Comparison of ENCODE assay signal across 14 cellular contexts in genomic region chr10:77940225-77940624, GRCh38. TPM values are rescaled to one million over a fixed set of nuclear protein-coding genes. Genes with fewer than 3 reads are reported as not detected.
DNase-seq lines count a peak whose midpoint lies in the region; ATAC-seq, FAIRE-seq and TF ChIP-seq lines count a peak whose summit lies in the region.
"Had no signal": no experiment of that assay in that cellular context is flagged by ENCODE, and none has a peak within 500 bp of the region (broad histone marks: within the 10 kb centered on the region; RNA-seq: fewer than 3 reads in every experiment).

No MANE protein-coding gene starts in this region.

- TF ChIP-seq POLR2A in H1 (IDR thresholded peaks at IDR 0.05; ENCODE audit: control extremely low read depth in 1 of 2, low read depth in 2 of 2, low read length in 2 of 2), result no peak
- no peak for TF ChIP-seq POLR2A in transverse colon (IDR thresholded peaks at IDR 0.05)

- FAIRE-seq in H1 (lab: Jason Lieb, UNC), result no peak
- FAIRE-seq: GM12892 had no signal

- H3K56ac ChIP-seq in H1 (replicated peaks; ENCODE audit: insufficient read length, low read depth, low read length), result no peak overlapping the region

- no peak for DNase-seq in Panc1 (ENCODE audit: low read depth, low spot score)
- no peak for DNase-seq in H1 (ENCODE audit: low read depth in 1 of 2, low spot score in 2 of 2)
- no peak for DNase-seq in mesenchymal stem cell
- DNase-seq in transverse colon, result no peak
- no peak for DNase-seq in activated naive CD4-positive, alpha-beta T cell treated with anti-CD3 and anti-CD28 coated beads, Interleukin-2, amount 50 U/mL, for 16 hours
- no peak for DNase-seq in NOMO-1 treated with dmso at 0.1 percent for 144 hours (lab: John Stamatoyannopoulos, UW; ENCODE audit: unreplicated experiment)
- DNase-seq in activated naive CD4-positive, alpha-beta T cell treated with Interleukin-2 at 50 U/mL for 16 hours, result no peak
- DNase-seq: MM.1S, NCI-H2081 treated with DMSO at 0.1 percent for 48 hours, NCI-H510A treated with DMSO at 0.1 percent for 48 hours had no signal

- 0 out of 2 replicates have a peak overlapping the region, but pooled peaks have one; percentile 72 for H2BK15ac ChIP-seq in H1 (ENCODE audit: low read length)
- H2BK15ac ChIP-seq in mesenchymal stem cell (ENCODE audit: low read depth, poor library complexity, severe bottlenecking), result peak overlapping the region; percentile 15

- H2AFZ ChIP-seq in H1 (ENCODE audit: low read length) (no peak overlapping the region), mesenchymal stem cell (ENCODE audit: low read depth, low read length) (no peak overlapping the region)
- H2AFZ ChIP-seq: GM23248 had no signal

- H3K79me1 ChIP-seq in H1 (ENCODE audit: low read depth, low read length) (no peaks in the 10 kb centered on the region), mesenchymal stem cell (replicated peaks; ENCODE audit: low read length, poor library complexity, severe bottlenecking) (no peaks in the 10 kb centered on the region)

- no peak overlapping the region for H2AK5ac ChIP-seq in H1 (ENCODE audit: low read depth, low read length)
- peak overlapping the region; percentile 75 for H2AK5ac ChIP-seq in mesenchymal stem cell (ENCODE audit: low read length, severe bottlenecking)

- H4K20me1 ChIP-seq in H1 (replicated peaks in 1 of 2; ENCODE audit: control insufficient read depth in 1 of 2, insufficient read depth in 2 of 2, low read length in 2 of 2), result no peaks in the 10 kb centered on the region

- H2BK120ac ChIP-seq in H1 (replicated peaks; ENCODE audit: low read depth, low read length) (no peak overlapping the region), mesenchymal stem cell (ENCODE audit: low read depth, low read length) (no peak overlapping the region)

- H4K91ac ChIP-seq in H1 (replicated peaks; ENCODE audit: insufficient read length, low read length) (no peak overlapping the region), mesenchymal stem cell (ENCODE audit: low read length) (peak overlapping the region; percentile 6)

- H3K4me1 ChIP-seq in Panc1 (ENCODE audit: control insufficient read depth, insufficient read depth, low read length) (peaks cover 34% of the 10 kb centered on the region), H1 (replicated peaks in 1 of 4; ENCODE audit: control insufficient read depth in 3 of 4, insufficient read depth in 4 of 4, low read length in 3 of 4) (peaks cover 0 to 8% (median 2%) of the 10 kb centered on the region in 4 experiments; a peak in 4 of 7 replicates), mesenchymal stem cell (ENCODE audit: control insufficient read depth, insufficient read depth, low read depth, low read length) (peaks cover 25% of the 10 kb centered on the region), transverse colon (peaks cover 0 to 17% (median 11%) of the 10 kb centered on the region in 4 donors)

- no peaks in the 10 kb centered on the region for H3K79me2 ChIP-seq in H1 (ENCODE audit: control insufficient read depth in 1 of 2, insufficient read depth in 2 of 2, low read length in 2 of 2)

- no peak for ATAC-seq in Panc1
- ATAC-seq: HCT116 had no signal

- H3K4ac ChIP-seq in H1 (replicated peaks; ENCODE audit: insufficient read length, low read depth, low read length) (no peak overlapping the region), mesenchymal stem cell (ENCODE audit: low read depth in 1 of 2, low read length in 2 of 2) (peak overlapping the region in 1 of 2 experiments; percentile 20)

- H3K23me2 ChIP-seq in H1 (ENCODE audit: low read depth, low read length), result no peaks in the 10 kb centered on the region; the same call in 1 of the 2 replicates

- H3K9me3 ChIP-seq in Panc1 (ENCODE audit: control insufficient read depth, insufficient read depth, low read depth, low read length), result no peaks in the 10 kb centered on the region
- H3K9me3 ChIP-seq in H1 (ENCODE audit: insufficient read depth in 2 of 2, low read depth in 1 of 2, low read length in 1 of 2), result no peaks in the 10 kb centered on the region
- no peaks in the 10 kb centered on the region for H3K9me3 ChIP-seq in mesenchymal stem cell (ENCODE audit: control insufficient read depth, low read length)
- H3K9me3 ChIP-seq in transverse colon, result no peaks in the 10 kb centered on the region
- H3K9me3 ChIP-seq: SJCRH30 had no signal

- CTCF ChIA-PET in Panc1 (lab: Charles Lee) (interaction anchor here (0.6 kb wide), 1 partner anchor 22 kb away, joined by 6 read pairs; no protein-coding TSS in a partner anchor), H1 (lab: Charles Lee; ENCODE audit: partially characterized antibody) (interaction anchor here (1.0 to 4.5 kb wide), 6 partner anchors 11 to 227 kb away, joined by 3 to 16 read pairs (median 4); no protein-coding TSS in a partner anchor)

- H3K18ac ChIP-seq in H1 (ENCODE audit: extremely low read depth, low read length) (no peak overlapping the region), mesenchymal stem cell (ENCODE audit: low read depth in 1 of 2, low read length in 2 of 2) (peak overlapping the region; percentile 72 to 86)

- no peak overlapping the region for H2BK20ac ChIP-seq in H1 (ENCODE audit: low read length)

- H2BK12ac ChIP-seq in H1 (ENCODE audit: low read depth, low read length) (0 out of 2 replicates have a peak overlapping the region, but pooled peaks have one; percentile 1), mesenchymal stem cell (ENCODE audit: low read length in 2 of 2) (peak overlapping the region; percentile 29 to 90)

- H3K14ac ChIP-seq in H1 (ENCODE audit: insufficient read length) (no peak overlapping the region), mesenchymal stem cell (ENCODE audit: low read length in 2 of 2) (no peak overlapping the region)

- POLR2A ChIA-PET in Panc1 (lab: Charles Lee) (no interaction called here), H1 (lab: Charles Lee; ENCODE audit: partially characterized antibody) (interaction anchor here (1.3 to 2.4 kb wide), 5 partner anchors 9 to 35 kb away, joined by 3 to 8 read pairs (median 6); partner anchors contain the start of gene DLG5)

- H3K4me2 ChIP-seq in H1 (ENCODE audit: insufficient read depth in 1 of 2, low read depth in 2 of 2, low read length in 2 of 2) (no peak overlapping the region), mesenchymal stem cell (ENCODE audit: low read length, poor library complexity, severe bottlenecking) (no peak overlapping the region)

- no peaks in the 10 kb centered on the region for H3K36me3 ChIP-seq in Panc1 (ENCODE audit: control insufficient read depth, insufficient read depth, low read length)
- H3K36me3 ChIP-seq in H1 (ENCODE audit: control insufficient read depth in 2 of 4, insufficient read depth in 4 of 4, low read length in 3 of 4), result no peaks in the 10 kb centered on the region
- no peaks in the 10 kb centered on the region for H3K36me3 ChIP-seq in mesenchymal stem cell (ENCODE audit: control insufficient read depth in 1 of 2, insufficient read depth in 2 of 2, low read depth in 1 of 2, low read length in 2 of 2)
- no peaks in the 10 kb centered on the region for H3K36me3 ChIP-seq in transverse colon
- H3K36me3 ChIP-seq: SJCRH30 had no signal

- no peak for TF ChIP-seq EP300 in H1 (IDR thresholded peaks at IDR 0.05; ENCODE audit: borderline replicate concordance in 1 of 2, low read depth in 2 of 2, low read length in 2 of 2)
- no peak for TF ChIP-seq EP300 in transverse colon (IDR thresholded peaks at IDR 0.05; ENCODE audit: low read depth)

- no peak for TF ChIP-seq CTCF in Panc1 (IDR thresholded peaks at IDR 0.05)
- TF ChIP-seq CTCF in H1 (IDR thresholded peaks at IDR 0.05; ENCODE audit: control extremely low read depth in 1 of 3, insufficient read depth in 1 of 3, low read depth in 1 of 3, low read length in 3 of 3), result no peak
- TF ChIP-seq CTCF in transverse colon (IDR thresholded peaks at IDR 0.05), result no peak

- intact Hi-C loops in Panc1 (cut with micrococcal nuclease; ENCODE audit: unreplicated experiment), result no loop called here
- intact Hi-C loops in transverse colon (cut with DNase I; ENCODE audit: low total_unique reads), result no loop called here

- H3K23ac ChIP-seq in H1 (ENCODE audit: insufficient read length) (no peak overlapping the region), mesenchymal stem cell (ENCODE audit: low read length in 2 of 2) (no peak overlapping the region)

- H3K27ac ChIP-seq in Panc1 (ENCODE audit: low read length), result peak overlapping the region; percentile 24; the same call in 1 of the 2 replicates
- no peak overlapping the region for H3K27ac ChIP-seq in H1 (ENCODE audit: low read depth, low read length)
- H3K27ac ChIP-seq in mesenchymal stem cell (ENCODE audit: low read length, poor library complexity, severe bottlenecking), result no peak overlapping the region
- peak overlapping the region in 3 of 4 donors; percentile 22 to 41 (median 36) for H3K27ac ChIP-seq in transverse colon
- H3K27ac ChIP-seq: GM23248 had no signal

- H4K8ac ChIP-seq in H1 (ENCODE audit: extremely low read depth, insufficient read depth, low read length) (no peak overlapping the region), mesenchymal stem cell (ENCODE audit: low read length) (peak overlapping the region; percentile 10)

- WGBS in H1 (ENCODE audit: extremely low coverage in 1 of 2, insufficient coverage in 1 of 2, insufficient read length in 1 of 2, insufficient replicate concordance in 2 of 2, low coverage in 1 of 2, low lambda C conversion rate in 2 of 2, missing lambda C conversion rate in 1 of 2), 2 experiments, result 96% methylated on average over 2 of the region's 2 CpGs; no CpG with 5 or more reads in 1 of the 2 experiments
- WGBS in mesenchymal stem cell, result 98% methylated on average over 2 of the region's 2 CpGs
- WGBS in transverse colon (ENCODE audit: low coverage in 1 of 2), 2 donors, result 76 to 78% methylated on average over 2 of the region's 2 CpGs

- H3K9ac ChIP-seq in H1 (replicated peaks in 1 of 4; ENCODE audit: extremely low read depth in 1 of 4, low read depth in 3 of 4, low read length in 3 of 4) (no peak overlapping the region), mesenchymal stem cell (ENCODE audit: low read length) (peak overlapping the region; percentile 40)
- H3K9ac ChIP-seq: GM23248 had no signal

- no peak for TF ChIP-seq RAD21 in H1 (IDR thresholded peaks at IDR 0.05 in 1 of 2, conservative IDR thresholded peaks at IDR 0.05 in 1 of 2; ENCODE audit: low read depth in 2 of 2, low read length in 2 of 2)

- no peak overlapping the region for H4K5ac ChIP-seq in H1 (ENCODE audit: insufficient read length, low read depth, low read length)

- no TSS peak for BruUV-seq in Panc1 (replicated peaks; lab: Mats Ljungman, UMichigan)

- H3K27me3 ChIP-seq in Panc1 (ENCODE audit: control insufficient read depth, insufficient read depth, low read length), result no peaks in the 10 kb centered on the region
- no peaks in the 10 kb centered on the region for H3K27me3 ChIP-seq in H1 (replicated peaks in 1 of 4; ENCODE audit: control insufficient read depth in 3 of 4, extremely low read depth in 1 of 4, insufficient read depth in 3 of 4, low read length in 3 of 4)
- H3K27me3 ChIP-seq in mesenchymal stem cell (ENCODE audit: control insufficient read depth in 1 of 2, insufficient read depth in 1 of 2, low read length in 2 of 2), result no peaks in the 10 kb centered on the region
- no peaks in the 10 kb centered on the region for H3K27me3 ChIP-seq in transverse colon
- H3K27me3 ChIP-seq: SJCRH30 had no signal

- in situ Hi-C loops in Panc1 (cut with HindIII; ENCODE audit: low pct_unique_long_range_greater_than_20kb, low sequenced_read_pairs), result no loop called here
- in situ Hi-C loops in transverse colon (cut with MboI; ENCODE audit: low pct_ligation_motif_present in 1 of 4, low pct_unique_long_range_greater_than_20kb in 1 of 4, low sequenced_read_pairs in 3 of 4), result no loop called here

- H2BK5ac ChIP-seq in H1 (ENCODE audit: low read depth, low read length) (no peak overlapping the region), mesenchymal stem cell (ENCODE audit: low read depth, low read length, poor library complexity, severe bottlenecking) (no peak overlapping the region)

- no peak overlapping the region for H3K4me3 ChIP-seq in Panc1 (ENCODE audit: low read depth in 2 of 2, low read length in 2 of 2)
- no peak overlapping the region for H3K4me3 ChIP-seq in H1 (ENCODE audit: extremely low read depth in 1 of 4, insufficient read depth in 2 of 4, low read depth in 3 of 4, low read length in 4 of 4)
- no peak overlapping the region for H3K4me3 ChIP-seq in mesenchymal stem cell (ENCODE audit: insufficient read depth in 1 of 2, low read depth in 1 of 2, low read length in 2 of 2)
- H3K4me3 ChIP-seq in transverse colon, result no peak overlapping the region
- H3K4me3 ChIP-seq: GM23248, SJCRH30 had no signal

RNA-seq across cellular contexts. Expression of gene DLG5, which starts 13.7 kb away (rescaled TPM):
- total RNA-seq in Panc1 (2021; ENCODE audit: unreplicated experiment), result 85.6 TPM
- 93.6 TPM for polyA plus RNA-seq in Panc1 (2012; ENCODE audit: insufficient read length)
- total RNA-seq in H1 (2021; fragmentation: NEBNext Ultra II Directional; extraction: Animal tissue kit (Norgen Biotek cat#: 25700)), result 71.4 and 71.8 TPM in 2 replicates
- polyA plus RNA-seq in H1 (2011; rRNA removed), result 15.6 and 31.4 TPM in 2 replicates
- 29.7 TPM for polyA plus RNA-seq in H1 (2011; cell fraction: cytosol; rRNA removed)
- polyA plus RNA-seq in H1 (2011; cell fraction: nucleus; rRNA removed), result 105 TPM
- 37.5 to 47.2 TPM (median 44.9 TPM) in 4 replicates for polyA plus RNA-seq in H1 (2012, experiment 1 of 2)
- polyA plus RNA-seq in H1 (2012, experiment 2 of 2), result 14.3 TPM
- polyA plus RNA-seq in H1 (2013, experiment 1 of 2), result 33.3 TPM
- 32.1 TPM for polyA plus RNA-seq in H1 (2013, experiment 2 of 2)
- polyA minus RNA-seq in H1 (2011; rRNA and poly(A)+ RNA removed), result 36.3 and 52.4 TPM in 2 replicates
- polyA minus RNA-seq in H1 (2011; cell fraction: cytosol; rRNA and poly(A)+ RNA removed), result 34.0 TPM
- 45.7 TPM for polyA minus RNA-seq in H1 (2011; cell fraction: nucleus; rRNA and poly(A)+ RNA removed)
- 35.0 TPM for polyA plus RNA-seq in mesenchymal stem cell (2013, experiment 1 of 2)
- 33.7 TPM for polyA plus RNA-seq in mesenchymal stem cell (2013, experiment 2 of 2)
- 10 to 100 TPM; 31.4 to 90.1 (median 44.6) TPM for total RNA-seq in transverse colon

Comparison
In these comparisons a context has a peak if more than half of its experiments do, and no peak if none do; other contexts are left out.
1. H3K27ac ChIP-seq: peak in Panc1 (single experiment) and transverse colon (3 of 4); none in H1 (single experiment) and mesenchymal stem cell (single experiment).